24 cellular contexts compared by ENCODE assay signal in the genomic region with DNA sequence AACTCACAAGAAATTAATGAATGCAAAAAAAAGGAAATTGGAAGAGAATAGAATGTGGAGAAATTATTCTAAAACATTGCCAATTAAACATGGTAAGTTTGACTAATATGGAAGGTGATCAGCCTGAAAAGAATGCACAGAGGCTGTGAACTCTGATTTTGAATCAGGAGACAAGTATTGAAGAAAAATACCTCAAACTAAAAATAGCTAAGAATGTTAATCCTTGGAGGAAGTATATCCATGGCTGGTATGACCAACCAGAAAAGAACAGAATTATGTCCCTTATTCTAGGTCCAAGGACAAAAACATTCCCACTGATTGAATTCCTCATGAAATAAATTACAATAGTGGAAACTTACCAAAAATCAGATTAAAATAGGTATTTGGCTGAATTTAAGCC. TPM values are rescaled to one million over a fixed set of nuclear protein-coding genes. Genes with fewer than 3 reads are reported as not detected.
"Had no signal": no experiment of that assay in that cellular context is flagged by ENCODE, and none has a peak within 500 bp of the region (broad histone marks: within the 10 kb centered on the region; RNA-seq: fewer than 3 reads in every experiment).

No MANE protein-coding gene starts in this region.

- H3K9me3 ChIP-seq: gastroesophageal sphincter, heart right ventricle, left ventricle myocardium inferior, neutrophil, tibial nerve, uterus had no signal

- H3K9me3 Mint-ChIP-seq: activated CD8-positive, alpha-beta T cell treated with anti-CD3 and anti-CD28 coated beads for 36 hours; activated T-cell treated with anti-CD3 and anti-CD28 coated beads, Interleukin-2, amount 50 U/mL, for 4 hours; T-helper 1 cell treated with Interleukin-12 subunit alpha and Interleukin-12 subunit beta and Interleukin-4 antibody, amounts not matched to agents 30 μg/mL and 1 μg/mL, for 36 hours had no signal

- H3K36me3 Mint-ChIP-seq: activated naive CD4-positive, alpha-beta T cell treated with anti-CD3 and anti-CD28 coated beads, Interleukin-2, amount 50 U/mL, for 72 hours; naive thymus-derived CD8-positive, alpha-beta T cell had no signal

- ATAC-seq: activated CD8-positive, alpha-beta T cell treated with anti-CD3 and anti-CD28 coated beads for 36 hours; activated naive CD4-positive, alpha-beta T cell treated with anti-CD3 and anti-CD28 coated beads, Interleukin-2, amount 50 U/mL, for 72 hours; activated T-cell treated with anti-CD3 and anti-CD28 coated beads, Interleukin-2, amount 50 U/mL, for 4 hours; gastroesophageal sphincter; heart right ventricle; naive thymus-derived CD8-positive, alpha-beta T cell had no signal

- H3K4me3 ChIP-seq: gastroesophageal sphincter, heart right ventricle, left ventricle myocardium inferior, tibial nerve, uterus had no signal

- H3K27ac Mint-ChIP-seq: activated CD8-positive, alpha-beta T cell treated with anti-CD3 and anti-CD28 coated beads for 36 hours; activated naive CD4-positive, alpha-beta T cell treated with anti-CD3 and anti-CD28 coated beads, Interleukin-2, amount 50 U/mL, for 72 hours; naive thymus-derived CD8-positive, alpha-beta T cell; T-helper 1 cell treated with Interleukin-12 subunit alpha and Interleukin-12 subunit beta and Interleukin-4 antibody, amounts not matched to agents 30 μg/mL and 1 μg/mL, for 36 hours had no signal

- H3K4me1 ChIP-seq: gastroesophageal sphincter, heart right ventricle, left ventricle myocardium inferior, tibial nerve, uterus had no signal

- H3K4me3 Mint-ChIP-seq: activated CD8-positive, alpha-beta T cell treated with anti-CD3 and anti-CD28 coated beads for 36 hours; activated T-cell treated with anti-CD3 and anti-CD28 coated beads, Interleukin-2, amount 50 U/mL, for 4 hours; central memory CD8-positive, alpha-beta T cell; naive thymus-derived CD8-positive, alpha-beta T cell; T-helper 1 cell treated with Interleukin-12 subunit alpha and Interleukin-12 subunit beta and Interleukin-4 antibody, amounts not matched to agents 30 μg/mL and 1 μg/mL, for 36 hours had no signal

- H3K27ac ChIP-seq: brain microvascular endothelial cell, gastroesophageal sphincter, heart right ventricle, left ventricle myocardium inferior, neutrophil, tibial nerve, uterus had no signal

- DNase-seq: activated CD4-positive, alpha-beta T cell treated with anti-CD3 and anti-CD28 coated beads for 4 hours; activated CD8-positive, alpha-beta T cell treated with anti-CD3 and anti-CD28 coated beads for 36 hours; activated effector memory CD4-positive, alpha-beta T cell treated with anti-CD3 and anti-CD28 coated beads, Interleukin-2, amount 50 U/mL, for 16 hours; activated T-cell treated with anti-CD3 and anti-CD28 coated beads, Interleukin-2, amount 50 U/mL, for 4 hours; amygdala; brain microvascular endothelial cell; cortex of kidney; effector CD8-positive, alpha-beta T cell; heart right ventricle; islet precursor cell; left ventricle myocardium inferior; naive thymus-derived CD8-positive, alpha-beta T cell; stimulated activated CD4-positive, alpha-beta T cell treated with anti-CD3 and anti-CD28 coated beads, Interleukin-15, amount 100 ng/mL, for 24 hours; stimulated activated CD4-positive, alpha-beta T cell treated with anti-CD3 and anti-CD28 coated beads, Interleukin-4, amount 100 ng/mL, for 24 hours; stimulated activated naive CD4-positive, alpha-beta T cell; substantia nigra; uterus had no signal

- H3K4me1 Mint-ChIP-seq: central memory CD8-positive, alpha-beta T cell; naive thymus-derived CD8-positive, alpha-beta T cell had no signal

- H3K36me3 ChIP-seq: brain microvascular endothelial cell, gastroesophageal sphincter, heart right ventricle, left ventricle myocardium inferior, neutrophil, tibial nerve, uterus had no signal

- H3K27me3 ChIP-seq: brain microvascular endothelial cell, gastroesophageal sphincter, tibial nerve, uterus had no signal

RNA-seq across cellular contexts. Expression of a gene that starts 7.3 kb away (rescaled TPM):
- total RNA-seq: activated CD8-positive, alpha-beta T cell treated with anti-CD3 and anti-CD28 coated beads for 36 hours; activated naive CD4-positive, alpha-beta T cell treated with anti-CD3 and anti-CD28 coated beads, Interleukin-2, amount 50 U/mL, for 72 hours; activated T-cell treated with anti-CD3 and anti-CD28 coated beads, Interleukin-2, amount 50 U/mL, for 4 hours; endothelial cell of umbilical vein; naive thymus-derived CD8-positive, alpha-beta T cell had no signal
- polyA plus RNA-seq: heart right ventricle; naive thymus-derived CD8-positive, alpha-beta T cell had no signal
